Comparison of ENCODE assay signal across 8 cellular contexts in genomic region chr2:53970095-53970897, GRCh38. TPM values are rescaled to one million over a fixed set of nuclear protein-coding genes. Genes with fewer than 3 reads are reported as not detected.
DNase-seq lines count a peak whose midpoint lies in the region; ATAC-seq and TF ChIP-seq lines count a peak whose summit lies in the region.

No MANE protein-coding gene starts in this region.

- H4K20me1 ChIP-seq in OCI-LY3 (ENCODE audit: insufficient read depth, low read length) = peaks cover 32% of the 10 kb centered on the region
- peaks cover 33% of the 10 kb centered on the region for H4K20me1 ChIP-seq in osteoblast (ENCODE audit: insufficient read depth, low read length)

- H3K27me3 ChIP-seq in BJ (ENCODE audit: control insufficient read depth, insufficient read depth, low read length) (no peaks in the 10 kb centered on the region), OCI-LY3 (ENCODE audit: low read depth, low read length) (no peaks in the 10 kb centered on the region), osteoblast (ENCODE audit: insufficient read depth, low read length) (no peaks in the 10 kb centered on the region)

- no peaks in the 10 kb centered on the region for H3K36me3 ChIP-seq in BJ (ENCODE audit: control insufficient read depth, insufficient read depth, low read length)
- H3K36me3 ChIP-seq in OCI-LY3 (replicated peaks; ENCODE audit: low read depth, low read length) = peaks cover 5% of the 10 kb centered on the region
- H3K36me3 ChIP-seq in osteoblast (ENCODE audit: insufficient read depth, low read length) = peaks cover 11% of the 10 kb centered on the region

- H3K27ac Mint-ChIP-seq in activated naive CD4-positive, alpha-beta T cell treated with anti-CD3 and anti-CD28 coated beads, Interleukin-2, amount 50 U/mL, for 72 hours = peak overlapping the region; percentile 88 to 95

- peak overlapping the region; percentile 44 for H3K27ac ChIP-seq in OCI-LY3 (ENCODE audit: low read length)
- peak overlapping the region; percentile 97 for H3K27ac ChIP-seq in osteoblast (ENCODE audit: low read depth, low read length)

- H3K79me2 ChIP-seq in OCI-LY3 (ENCODE audit: low read length) = peaks cover 61% of the 10 kb centered on the region
- peaks cover 57% of the 10 kb centered on the region for H3K79me2 ChIP-seq in osteoblast (ENCODE audit: insufficient read depth, low read length)

- H3K9me3 Mint-ChIP-seq in activated naive CD4-positive, alpha-beta T cell treated with anti-CD3 and anti-CD28 coated beads, Interleukin-2, amount 50 U/mL, for 72 hours = no peaks in the 10 kb centered on the region

- H3K4me1 ChIP-seq in OCI-LY3 (ENCODE audit: low read length) (peaks cover 18% of the 10 kb centered on the region), osteoblast (ENCODE audit: insufficient read depth, low read length) (peaks cover 16% of the 10 kb centered on the region)

- intact Hi-C loops in Right ventricle myocardium superior (cut with DNase I) = loop anchor here (10.0 kb wide), 1 partner anchor 115 kb away; no protein-coding TSS in a partner anchor

- DNase-seq in BJ (ENCODE audit: low read depth) = no peak
- DNase-seq in activated naive CD4-positive, alpha-beta T cell treated with anti-CD3 and anti-CD28 coated beads, Interleukin-2, amount 50 U/mL, for 72 hours (ENCODE audit: low spot score in 2 of 2) = peak; percentile 17 to 64
- DNase-seq in Right ventricle myocardium superior = peak; percentile 63
- peak; percentile 66 for DNase-seq in osteoblast (ENCODE audit: insufficient read length, low spot score, missing footprints)
- DNase-seq in NCI-H446 (lab: John Stamatoyannopoulos, UW) = no peak

- peak overlapping the region; percentile 80 for H3K9ac ChIP-seq in OCI-LY3 (ENCODE audit: low read length)

- H3K36me3 Mint-ChIP-seq in activated naive CD4-positive, alpha-beta T cell treated with anti-CD3 and anti-CD28 coated beads, Interleukin-2, amount 50 U/mL, for 72 hours = peaks cover 0 to 22% of the 10 kb centered on the region in 2 donors

- H2AFZ ChIP-seq in OCI-LY3 (ENCODE audit: low read depth, low read length) (no peak overlapping the region), osteoblast (ENCODE audit: low read length) (peak overlapping the region; percentile 63)

- TF ChIP-seq CTCF in BJ (IDR thresholded peaks at IDR 0.05; ENCODE audit: insufficient read depth, low read depth, low read length) (no peak), OCI-LY3 (IDR thresholded peaks at IDR 0.05; ENCODE audit: low read depth, low read length) (no peak), osteoblast (IDR thresholded peaks at IDR 0.05; ENCODE audit: extremely low read depth, low read depth, low read length) (no peak)

- no peaks in the 10 kb centered on the region for H3K9me3 ChIP-seq in OCI-LY3 (ENCODE audit: insufficient read depth, low read length)
- H3K9me3 ChIP-seq in osteoblast (ENCODE audit: low read depth, low read length) = no peaks in the 10 kb centered on the region

- peak overlapping the region; percentile 99 for H3K4me2 ChIP-seq in OCI-LY3 (ENCODE audit: low read length)
- peak overlapping the region; percentile 80 for H3K4me2 ChIP-seq in osteoblast (ENCODE audit: insufficient read depth, low read length)

- CTCF ChIA-PET in BJ (lab: Yijun Ruan, JAX) = interaction anchor here (0.9 kb wide), 1 partner anchor 13 kb away, joined by 3 read pairs; no protein-coding TSS in a partner anchor

- H3K4me3 ChIP-seq in BJ (ENCODE audit: low read depth, low read length) (peak overlapping the region; percentile 75), OCI-LY3 (ENCODE audit: low read length) (peak overlapping the region; percentile 97), osteoblast (ENCODE audit: insufficient read depth, low read length) (peak overlapping the region; percentile 95)

- peak; percentile 28 for ATAC-seq in GM18868 (IDR thresholded peaks at IDR 0.05; ENCODE audit: unreplicated experiment)
- peak; percentile 26 for ATAC-seq in HG03066 (IDR thresholded peaks at IDR 0.05; ENCODE audit: low read depth, unreplicated experiment)
- ATAC-seq in activated naive CD4-positive, alpha-beta T cell treated with anti-CD3 and anti-CD28 coated beads, Interleukin-2, amount 50 U/mL, for 72 hours = peak; percentile 23 to 41
- peak; percentile 38 for ATAC-seq in Right ventricle myocardium superior (ENCODE audit: poor library complexity)

- POLR2A ChIA-PET in BJ (lab: Charles Lee) = interaction anchor here (0.5 to 0.7 kb wide), 3 partner anchors 18 to 1504 kb away, joined by 3 to 5 read pairs (median 4); no protein-coding TSS in a partner anchor

RNA-seq across cellular contexts. Expression of gene PSME4, which starts 0.5 kb away (rescaled TPM):
- 14.9 and 32.1 TPM in 2 replicates for polyA plus RNA-seq in BJ (2011; rRNA removed)
- polyA minus RNA-seq in BJ (2011; rRNA and poly(A)+ RNA removed) = 28.2 and 30.1 TPM in 2 replicates
- 10 to 100 TPM; 28.1 to 63.0 TPM for total RNA-seq in activated naive CD4-positive, alpha-beta T cell treated with anti-CD3 and anti-CD28 coated beads, Interleukin-2, amount 50 U/mL, for 72 hours
- total RNA-seq in Right ventricle myocardium superior (52.3 TPM), osteoblast (58.0 and 61.9 TPM in 2 replicates)

Comparison
In these comparisons a context has a peak if more than half of its experiments do, and no peak if none do; other contexts are left out.
1. DNase-seq: peak in activated naive CD4-positive, alpha-beta T cell treated with anti-CD3 and anti-CD28 coated beads, Interleukin-2, amount 50 U/mL, for 72 hours (2 of 2), Right ventricle myocardium superior (single experiment) and osteoblast (single experiment); none in BJ (single experiment) and NCI-H446 (0 of 2).
2. Peak in every context shown above with its lines, with median percentiles within 50 percentile points of each other: H3K4me3 ChIP-seq and ATAC-seq.